In genomic region chr5:149378241-149378805, GRCh38 we compare ENCODE assay signal across 27 cellular contexts. TPM values are rescaled to one million over a fixed set of nuclear protein-coding genes. Genes with fewer than 3 reads are reported as not detected.
DNase-seq lines count a peak whose midpoint lies in the region; ATAC-seq and TF ChIP-seq lines count a peak whose summit lies in the region.
"Had no signal": no experiment of that assay in that cellular context is flagged by ENCODE, and none has a peak within 500 bp of the region (broad histone marks: within the 10 kb centered on the region; RNA-seq: fewer than 3 reads in every experiment).

No MANE protein-coding gene starts in this region.

- H3K4me3 ChIP-seq in coronary artery (no peak overlapping the region), thoracic aorta (no peak overlapping the region)
- H3K4me3 ChIP-seq: dorsolateral prefrontal cortex had no signal

- peaks cover 69% of the 10 kb centered on the region for H3K4me1 Mint-ChIP-seq in nephron
- H3K4me1 Mint-ChIP-seq: activated CD4-positive, alpha-beta T cell treated with anti-CD3 and anti-CD28 coated beads, Interleukin-2, amount 10 ng/mL, durations not matched to agents 7 days and 5 days had no signal

- peak overlapping the region; percentile 80 to 98 (median 96) for H3K27ac Mint-ChIP-seq in nephron
- H3K27ac Mint-ChIP-seq: activated CD4-positive, alpha-beta T cell treated with anti-CD3 and anti-CD28 coated beads, Interleukin-2, amount 10 ng/mL, durations not matched to agents 7 days and 5 days; IgD-negative memory B cell; memory B cell; natural killer cell treated with Interleukin-12 subunit alpha and Interleukin-12 subunit beta and Interleukin-15 and Interleukin-18, amount 100 ng/mL, for 72 hours had no signal

- no peaks in the 10 kb centered on the region for H3K36me3 ChIP-seq in thoracic aorta

- ATAC-seq in thoracic aorta (ENCODE audit: insufficient number of reproducible peaks, low FRiP score, low read depth) = no peak
- no peak for ATAC-seq in GM21360 (IDR thresholded peaks at IDR 0.05; ENCODE audit: unreplicated experiment)
- no peak for ATAC-seq in HG03280 (IDR thresholded peaks at IDR 0.05; ENCODE audit: unreplicated experiment)
- ATAC-seq: natural killer cell treated with Interleukin-12 subunit alpha and Interleukin-12 subunit beta and Interleukin-15 and Interleukin-18, amount 100 ng/mL, for 72 hours; stimulated activated naive CD8-positive, alpha-beta T cell treated with anti-CD3 and anti-CD28 coated beads, Interleukin-15, amount 100 ng/mL, for 72 hours had no signal

- no peaks in the 10 kb centered on the region for H3K27me3 ChIP-seq in thoracic aorta (replicated peaks; ENCODE audit: insufficient read depth)

- peak overlapping the region; percentile 85 to 91 for H3K27ac ChIP-seq in coronary artery
- H3K27ac ChIP-seq in thoracic aorta = peak overlapping the region; percentile 99 to 100
- H3K27ac ChIP-seq: 22Rv1 had no signal

- H3K9me3 ChIP-seq in thoracic aorta = no peaks in the 10 kb centered on the region

- TF ChIP-seq CTCF in coronary artery (IDR thresholded peaks at IDR 0.05) (no peak), nephron (IDR thresholded peaks at IDR 0.05; ENCODE audit: unreplicated experiment in 3 of 3) (no peak), thoracic aorta (IDR thresholded peaks at IDR 0.05) (no peak)

- peaks cover 5% of the 10 kb centered on the region for H3K27me3 Mint-ChIP-seq in nephron (ENCODE audit: low read depth)
- H3K27me3 Mint-ChIP-seq: activated CD4-positive, alpha-beta T cell treated with anti-CD3 and anti-CD28 coated beads, Interleukin-2, amount 10 ng/mL, durations not matched to agents 7 days and 5 days; memory B cell; stimulated activated naive CD8-positive, alpha-beta T cell treated with anti-CD3 and anti-CD28 coated beads, Interleukin-15, amount 100 ng/mL, for 72 hours had no signal

- peak overlapping the region; percentile 31 to 88 (median 83) for H3K4me3 Mint-ChIP-seq in nephron
- H3K4me3 Mint-ChIP-seq: activated CD4-positive, alpha-beta T cell treated with anti-CD3 and anti-CD28 coated beads, Interleukin-2, amount 10 ng/mL, durations not matched to agents 7 days and 5 days; IgD-negative memory B cell; memory B cell; natural killer cell treated with Interleukin-12 subunit alpha and Interleukin-12 subunit beta and Interleukin-15 and Interleukin-18, amount 100 ng/mL, for 72 hours; stimulated activated naive CD8-positive, alpha-beta T cell treated with anti-CD3 and anti-CD28 coated beads, Interleukin-15, amount 100 ng/mL, for 72 hours had no signal

- no peaks in the 10 kb centered on the region for H3K9me3 Mint-ChIP-seq in nephron
- H3K9me3 Mint-ChIP-seq: activated CD4-positive, alpha-beta T cell treated with anti-CD3 and anti-CD28 coated beads, Interleukin-2, amount 10 ng/mL, durations not matched to agents 7 days and 5 days; IgD-negative memory B cell; memory B cell; natural killer cell treated with Interleukin-12 subunit alpha and Interleukin-12 subunit beta and Interleukin-15 and Interleukin-18, amount 100 ng/mL, for 72 hours; stimulated activated naive CD8-positive, alpha-beta T cell treated with anti-CD3 and anti-CD28 coated beads, Interleukin-15, amount 100 ng/mL, for 72 hours had no signal

- no peaks in the 10 kb centered on the region for H3K36me3 Mint-ChIP-seq in nephron (ENCODE audit: low read depth)
- H3K36me3 Mint-ChIP-seq: IgD-negative memory B cell; natural killer cell treated with Interleukin-12 subunit alpha and Interleukin-12 subunit beta and Interleukin-15 and Interleukin-18, amount 100 ng/mL, for 72 hours had no signal

- peaks cover 17 to 58% of the 10 kb centered on the region in 2 donors for H3K4me1 ChIP-seq in thoracic aorta (ENCODE audit: control insufficient read depth in 1 of 2, low read depth in 2 of 2)

- DNase-seq in DMS 273 (lab: John Stamatoyannopoulos, UW; ENCODE audit: unreplicated experiment) = peak; percentile 39
- DNase-seq in DMS 273 treated with DMSO at 0.1 percent for 48 hours (lab: John Stamatoyannopoulos, UW) = no peak
- DNase-seq in coronary artery (ENCODE audit: low spot score) = no peak
- DNase-seq in thoracic aorta (ENCODE audit: low spot score) = no peak
- DNase-seq in NCI-H2227 (lab: John Stamatoyannopoulos, UW; ENCODE audit: unreplicated experiment) = no peak
- DNase-seq: activated CD4-positive, alpha-beta T cell treated with anti-CD3 and anti-CD28 coated beads, Interleukin-2, amount 10 ng/mL, durations not matched to agents 7 days and 5 days; activated CD8-positive, alpha-beta memory T cell treated with anti-CD3 and anti-CD28 coated beads, Interleukin-2, amount 50 U/mL, for 48 hours; activated gamma-delta T cell; DND-41; dorsolateral prefrontal cortex; kidney glomerular epithelial cell; NCI-H1436; NCI-H524 treated with DMSO at 0.1 percent for 48 hours; stimulated activated CD4-positive, alpha-beta T cell treated with anti-CD3 and anti-CD28 coated beads, Interleukin-4, amount 100 ng/mL, for 1 hour; stimulated activated naive CD8-positive, alpha-beta T cell treated with anti-CD3 and anti-CD28 coated beads, Interleukin-15, amount 100 ng/mL, for 72 hours had no signal

RNA-seq across cellular contexts. Expression of gene IL17B, which starts 0.8 kb away (rescaled TPM):
- 1 to 10 TPM; 1.9 to 7.1 TPM for total RNA-seq in thoracic aorta
- total RNA-seq: activated CD4-positive, alpha-beta T cell treated with anti-CD3 and anti-CD28 coated beads, Interleukin-2, amount 10 ng/mL, durations not matched to agents 7 days and 5 days; cardiac septum; epithelial cell of proximal tubule; M059J; natural killer cell treated with Interleukin-12 subunit alpha and Interleukin-12 subunit beta and Interleukin-15 and Interleukin-18, amount 100 ng/mL, for 72 hours; pulmonary artery endothelial cell; RPMI7951 had no signal

RNA-seq across cellular contexts. Expression of gene PCYOX1L, which starts 20.5 kb away (rescaled TPM):
- total RNA-seq in thoracic aorta = 1 to 10 TPM; 7.3 to 7.8 TPM

RNA-seq across cellular contexts. Expression of gene GRPEL2, which starts 33.0 kb away (rescaled TPM):
- total RNA-seq in thoracic aorta = 1 to 10 TPM; 7.9 to 9.7 TPM
